ENCODE assay signal across 1 cellular context in the genomic region with DNA sequence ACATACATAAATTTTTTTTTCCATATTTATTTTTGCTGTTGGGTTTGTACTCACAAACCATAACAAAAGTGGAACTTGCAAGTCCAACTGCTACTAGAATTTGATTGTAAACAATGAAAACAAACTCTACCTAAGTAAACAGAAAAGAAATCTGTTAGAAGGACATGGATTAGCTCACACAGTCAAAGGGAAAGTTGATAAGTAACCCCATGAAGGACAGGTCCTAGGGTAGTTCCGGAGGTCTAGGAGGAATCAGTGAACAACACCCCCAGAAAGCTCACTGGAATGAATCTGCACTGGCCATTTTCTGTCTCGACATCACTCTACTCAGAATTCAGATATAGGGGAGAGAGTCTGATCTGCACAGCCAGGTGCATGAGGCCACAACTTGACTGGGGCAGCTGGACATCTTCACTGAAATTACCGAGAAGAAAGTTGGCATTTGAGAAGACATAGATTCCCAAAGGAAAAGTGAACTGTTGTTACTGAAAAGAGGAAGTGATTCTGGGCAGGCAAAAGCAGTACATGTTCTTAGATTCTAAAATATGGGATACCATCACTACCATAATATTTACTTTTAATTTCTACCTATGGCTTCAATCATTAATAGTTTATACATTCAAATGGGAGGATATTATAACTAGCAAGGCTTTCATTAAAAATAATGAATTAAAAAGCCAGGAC.
TF ChIP-seq lines count a peak whose summit lies in the region.

No MANE protein-coding gene starts in this region.

TF ChIP-seq in HepG2, 621 proteins besides CTCF, POLR2A, EP300 and RAD21 (continued from another document and continues in another):
- TF ChIP-seq, protein P1, sequence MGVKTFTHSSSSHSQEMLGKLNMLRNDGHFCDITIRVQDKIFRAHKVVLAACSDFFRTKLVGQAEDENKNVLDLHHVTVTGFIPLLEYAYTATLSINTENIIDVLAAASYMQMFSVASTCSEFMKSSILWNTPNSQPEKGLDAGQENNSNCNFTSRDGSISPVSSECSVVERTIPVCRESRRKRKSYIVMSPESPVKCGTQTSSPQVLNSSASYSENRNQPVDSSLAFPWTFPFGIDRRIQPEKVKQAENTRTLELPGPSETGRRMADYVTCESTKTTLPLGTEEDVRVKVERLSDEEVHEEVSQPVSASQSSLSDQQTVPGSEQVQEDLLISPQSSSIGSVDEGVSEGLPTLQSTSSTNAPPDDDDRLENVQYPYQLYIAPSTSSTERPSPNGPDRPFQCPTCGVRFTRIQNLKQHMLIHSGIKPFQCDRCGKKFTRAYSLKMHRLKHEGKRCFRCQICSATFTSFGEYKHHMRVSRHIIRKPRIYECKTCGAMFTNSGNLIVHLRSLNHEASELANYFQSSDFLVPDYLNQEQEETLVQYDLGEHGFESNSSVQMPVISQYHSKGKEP (CRISPR knock-in tag; IDR thresholded peaks at IDR 0.05), result no peak
- TF ChIP-seq ZNF446 (CRISPR knock-in tag; IDR thresholded peaks at IDR 0.05) (no peak), ZFP36L2 (CRISPR knock-in tag; IDR thresholded peaks at IDR 0.05) (no peak), FOXK1 (CRISPR knock-in tag; IDR thresholded peaks at IDR 0.05; ENCODE audit: borderline replicate concordance, low read depth) (0 out of 2 replicates have a peak, but pooled peaks have one; percentile 31), SOX13 (IDR thresholded peaks at IDR 0.05) (no peak), SOX13 (CRISPR knock-in tag; conservative IDR thresholded peaks at IDR 0.05 in 1 of 2, IDR thresholded peaks at IDR 0.05 in 1 of 2) (peak in 1 of 2 experiments; percentile 78; a peak in 2 of 4 replicates), MED8 (CRISPR knock-in tag; IDR thresholded peaks at IDR 0.05; ENCODE audit: insufficient replicate concordance) (no peak), NFYC (CRISPR knock-in tag; IDR thresholded peaks at IDR 0.05) (no peak), MAZ (IDR thresholded peaks at IDR 0.05; ENCODE audit: borderline replicate concordance, low read depth, low read length) (no peak), MAZ (CRISPR knock-in tag; IDR thresholded peaks at IDR 0.05; ENCODE audit: low read depth) (no peak), GTF2F1 (IDR thresholded peaks at IDR 0.05; ENCODE audit: low read length) (no peak), SP1 (IDR thresholded peaks at IDR 0.05) (no peak), SP1 (CRISPR knock-in tag; IDR thresholded peaks at IDR 0.05) (no peak), ZNF382 (CRISPR knock-in tag; IDR thresholded peaks at IDR 0.05; ENCODE audit: borderline replicate concordance) (no peak), ZBTB7B (CRISPR knock-in tag; IDR thresholded peaks at IDR 0.05) (0 out of 2 replicates have a peak, but pooled peaks have one; percentile 40), ZNF672 (CRISPR knock-in tag; IDR thresholded peaks at IDR 0.05) (no peak), FOSL1 (CRISPR knock-in tag; IDR thresholded peaks at IDR 0.05; ENCODE audit: borderline replicate concordance) (no peak), GFI1 (CRISPR knock-in tag; IDR thresholded peaks at IDR 0.05; ENCODE audit: borderline replicate concordance) (peak; percentile 61; the same call in 1 of the 2 replicates), PHF5A (CRISPR knock-in tag; IDR thresholded peaks at IDR 0.05; ENCODE audit: low read depth, unreplicated experiment) (no peak), SP4 (CRISPR knock-in tag; IDR thresholded peaks at IDR 0.05) (no peak), KDM2A (CRISPR knock-in tag; IDR thresholded peaks at IDR 0.05; ENCODE audit: borderline replicate concordance, low read depth) (no peak), YEATS2 (CRISPR knock-in tag; IDR thresholded peaks at IDR 0.05; ENCODE audit: borderline replicate concordance) (no peak), ZNF484 (CRISPR knock-in tag; IDR thresholded peaks at IDR 0.05; ENCODE audit: borderline replicate concordance, low read depth) (no peak), KDM1A (CRISPR knock-in tag; IDR thresholded peaks at IDR 0.05) (no peak), ZNF292 (CRISPR knock-in tag; IDR thresholded peaks at IDR 0.05; ENCODE audit: borderline replicate concordance, low read depth) (no peak), MLLT10 (CRISPR knock-in tag; IDR thresholded peaks at IDR 0.05) (no peak)
- TF ChIP-seq, protein P2, sequence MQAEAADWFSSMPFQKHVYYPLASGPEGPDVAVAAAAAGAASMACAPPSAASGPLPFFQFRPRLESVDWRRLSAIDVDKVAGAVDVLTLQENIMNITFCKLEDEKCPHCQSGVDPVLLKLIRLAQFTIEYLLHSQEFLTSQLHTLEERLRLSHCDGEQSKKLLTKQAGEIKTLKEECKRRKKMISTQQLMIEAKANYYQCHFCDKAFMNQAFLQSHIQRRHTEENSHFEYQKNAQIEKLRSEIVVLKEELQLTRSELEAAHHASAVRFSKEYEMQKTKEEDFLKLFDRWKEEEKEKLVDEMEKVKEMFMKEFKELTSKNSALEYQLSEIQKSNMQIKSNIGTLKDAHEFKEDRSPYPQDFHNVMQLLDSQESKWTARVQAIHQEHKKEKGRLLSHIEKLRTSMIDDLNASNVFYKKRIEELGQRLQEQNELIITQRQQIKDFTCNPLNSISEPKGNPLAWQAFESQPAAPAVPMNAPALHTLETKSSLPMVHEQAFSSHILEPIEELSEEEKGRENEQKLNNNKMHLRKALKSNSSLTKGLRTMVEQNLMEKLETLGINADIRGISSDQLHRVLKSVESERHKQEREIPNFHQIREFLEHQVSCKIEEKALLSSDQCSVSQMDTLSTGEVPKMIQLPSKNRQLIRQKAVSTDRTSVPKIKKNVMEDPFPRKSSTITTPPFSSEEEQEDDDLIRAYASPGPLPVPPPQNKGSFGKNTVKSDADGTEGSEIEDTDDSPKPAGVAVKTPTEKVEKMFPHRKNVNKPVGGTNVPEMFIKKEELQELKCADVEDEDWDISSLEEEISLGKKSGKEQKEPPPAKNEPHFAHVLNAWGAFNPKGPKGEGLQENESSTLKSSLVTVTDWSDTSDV (CRISPR knock-in tag; IDR thresholded peaks at IDR 0.05), result no peak
- TF ChIP-seq, protein P3, sequence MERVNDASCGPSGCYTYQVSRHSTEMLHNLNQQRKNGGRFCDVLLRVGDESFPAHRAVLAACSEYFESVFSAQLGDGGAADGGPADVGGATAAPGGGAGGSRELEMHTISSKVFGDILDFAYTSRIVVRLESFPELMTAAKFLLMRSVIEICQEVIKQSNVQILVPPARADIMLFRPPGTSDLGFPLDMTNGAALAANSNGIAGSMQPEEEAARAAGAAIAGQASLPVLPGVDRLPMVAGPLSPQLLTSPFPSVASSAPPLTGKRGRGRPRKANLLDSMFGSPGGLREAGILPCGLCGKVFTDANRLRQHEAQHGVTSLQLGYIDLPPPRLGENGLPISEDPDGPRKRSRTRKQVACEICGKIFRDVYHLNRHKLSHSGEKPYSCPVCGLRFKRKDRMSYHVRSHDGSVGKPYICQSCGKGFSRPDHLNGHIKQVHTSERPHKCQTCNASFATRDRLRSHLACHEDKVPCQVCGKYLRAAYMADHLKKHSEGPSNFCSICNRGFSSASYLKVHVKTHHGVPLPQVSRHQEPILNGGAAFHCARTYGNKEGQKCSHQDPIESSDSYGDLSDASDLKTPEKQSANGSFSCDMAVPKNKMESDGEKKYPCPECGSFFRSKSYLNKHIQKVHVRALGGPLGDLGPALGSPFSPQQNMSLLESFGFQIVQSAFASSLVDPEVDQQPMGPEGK (CRISPR knock-in tag; IDR thresholded peaks at IDR 0.05), result no peak
- TF ChIP-seq, protein P4, sequence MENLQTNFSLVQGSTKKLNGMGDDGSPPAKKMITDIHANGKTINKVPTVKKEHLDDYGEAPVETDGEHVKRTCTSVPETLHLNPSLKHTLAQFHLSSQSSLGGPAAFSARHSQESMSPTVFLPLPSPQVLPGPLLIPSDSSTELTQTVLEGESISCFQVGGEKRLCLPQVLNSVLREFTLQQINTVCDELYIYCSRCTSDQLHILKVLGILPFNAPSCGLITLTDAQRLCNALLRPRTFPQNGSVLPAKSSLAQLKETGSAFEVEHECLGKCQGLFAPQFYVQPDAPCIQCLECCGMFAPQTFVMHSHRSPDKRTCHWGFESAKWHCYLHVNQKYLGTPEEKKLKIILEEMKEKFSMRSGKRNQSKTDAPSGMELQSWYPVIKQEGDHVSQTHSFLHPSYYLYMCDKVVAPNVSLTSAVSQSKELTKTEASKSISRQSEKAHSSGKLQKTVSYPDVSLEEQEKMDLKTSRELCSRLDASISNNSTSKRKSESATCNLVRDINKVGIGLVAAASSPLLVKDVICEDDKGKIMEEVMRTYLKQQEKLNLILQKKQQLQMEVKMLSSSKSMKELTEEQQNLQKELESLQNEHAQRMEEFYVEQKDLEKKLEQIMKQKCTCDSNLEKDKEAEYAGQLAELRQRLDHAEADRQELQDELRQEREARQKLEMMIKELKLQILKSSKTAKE (CRISPR knock-in tag; IDR thresholded peaks at IDR 0.05; ENCODE audit: borderline replicate concordance), result no peak
- TF ChIP-seq, protein P5, sequence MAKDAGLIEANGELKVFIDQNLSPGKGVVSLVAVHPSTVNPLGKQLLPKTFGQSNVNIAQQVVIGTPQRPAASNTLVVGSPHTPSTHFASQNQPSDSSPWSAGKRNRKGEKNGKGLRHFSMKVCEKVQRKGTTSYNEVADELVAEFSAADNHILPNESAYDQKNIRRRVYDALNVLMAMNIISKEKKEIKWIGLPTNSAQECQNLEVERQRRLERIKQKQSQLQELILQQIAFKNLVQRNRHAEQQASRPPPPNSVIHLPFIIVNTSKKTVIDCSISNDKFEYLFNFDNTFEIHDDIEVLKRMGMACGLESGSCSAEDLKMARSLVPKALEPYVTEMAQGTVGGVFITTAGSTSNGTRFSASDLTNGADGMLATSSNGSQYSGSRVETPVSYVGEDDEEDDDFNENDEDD (CRISPR knock-in tag; IDR thresholded peaks at IDR 0.05; ENCODE audit: borderline replicate concordance), result no peak; the same call in 1 of the 2 replicates
- TF ChIP-seq, protein P6, sequence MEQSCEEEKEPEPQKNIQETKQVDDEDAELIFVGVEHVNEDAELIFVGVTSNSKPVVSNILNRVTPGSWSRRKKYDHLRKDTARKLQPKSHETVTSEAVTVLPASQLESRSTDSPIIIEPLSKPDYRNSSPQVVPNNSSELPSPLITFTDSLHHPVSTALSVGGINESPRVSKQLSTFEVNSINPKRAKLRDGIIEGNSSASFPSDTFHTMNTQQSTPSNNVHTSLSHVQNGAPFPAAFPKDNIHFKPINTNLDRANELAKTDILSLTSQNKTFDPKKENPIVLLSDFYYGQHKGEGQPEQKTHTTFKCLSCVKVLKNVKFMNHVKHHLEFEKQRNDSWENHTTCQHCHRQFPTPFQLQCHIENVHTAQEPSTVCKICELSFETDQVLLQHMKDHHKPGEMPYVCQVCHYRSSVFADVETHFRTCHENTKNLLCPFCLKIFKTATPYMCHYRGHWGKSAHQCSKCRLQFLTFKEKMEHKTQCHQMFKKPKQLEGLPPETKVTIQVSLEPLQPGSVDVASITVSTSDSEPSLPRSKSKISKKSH (CRISPR knock-in tag; IDR thresholded peaks at IDR 0.05; ENCODE audit: borderline replicate concordance), result no peak
- TF ChIP-seq, protein P7, sequence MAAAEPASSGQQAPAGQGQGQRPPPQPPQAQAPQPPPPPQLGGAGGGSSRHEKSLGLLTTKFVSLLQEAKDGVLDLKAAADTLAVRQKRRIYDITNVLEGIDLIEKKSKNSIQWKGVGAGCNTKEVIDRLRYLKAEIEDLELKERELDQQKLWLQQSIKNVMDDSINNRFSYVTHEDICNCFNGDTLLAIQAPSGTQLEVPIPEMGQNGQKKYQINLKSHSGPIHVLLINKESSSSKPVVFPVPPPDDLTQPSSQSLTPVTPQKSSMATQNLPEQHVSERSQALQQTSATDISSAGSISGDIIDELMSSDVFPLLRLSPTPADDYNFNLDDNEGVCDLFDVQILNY (CRISPR knock-in tag; conservative IDR thresholded peaks at IDR 0.05), result no peak
- TF ChIP-seq, protein P8, sequence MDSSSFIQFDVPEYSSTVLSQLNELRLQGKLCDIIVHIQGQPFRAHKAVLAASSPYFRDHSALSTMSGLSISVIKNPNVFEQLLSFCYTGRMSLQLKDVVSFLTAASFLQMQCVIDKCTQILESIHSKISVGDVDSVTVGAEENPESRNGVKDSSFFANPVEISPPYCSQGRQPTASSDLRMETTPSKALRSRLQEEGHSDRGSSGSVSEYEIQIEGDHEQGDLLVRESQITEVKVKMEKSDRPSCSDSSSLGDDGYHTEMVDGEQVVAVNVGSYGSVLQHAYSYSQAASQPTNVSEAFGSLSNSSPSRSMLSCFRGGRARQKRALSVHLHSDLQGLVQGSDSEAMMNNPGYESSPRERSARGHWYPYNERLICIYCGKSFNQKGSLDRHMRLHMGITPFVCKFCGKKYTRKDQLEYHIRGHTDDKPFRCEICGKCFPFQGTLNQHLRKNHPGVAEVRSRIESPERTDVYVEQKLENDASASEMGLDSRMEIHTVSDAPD (CRISPR knock-in tag; IDR thresholded peaks at IDR 0.05), result no peak
- TF ChIP-seq, protein P9, sequence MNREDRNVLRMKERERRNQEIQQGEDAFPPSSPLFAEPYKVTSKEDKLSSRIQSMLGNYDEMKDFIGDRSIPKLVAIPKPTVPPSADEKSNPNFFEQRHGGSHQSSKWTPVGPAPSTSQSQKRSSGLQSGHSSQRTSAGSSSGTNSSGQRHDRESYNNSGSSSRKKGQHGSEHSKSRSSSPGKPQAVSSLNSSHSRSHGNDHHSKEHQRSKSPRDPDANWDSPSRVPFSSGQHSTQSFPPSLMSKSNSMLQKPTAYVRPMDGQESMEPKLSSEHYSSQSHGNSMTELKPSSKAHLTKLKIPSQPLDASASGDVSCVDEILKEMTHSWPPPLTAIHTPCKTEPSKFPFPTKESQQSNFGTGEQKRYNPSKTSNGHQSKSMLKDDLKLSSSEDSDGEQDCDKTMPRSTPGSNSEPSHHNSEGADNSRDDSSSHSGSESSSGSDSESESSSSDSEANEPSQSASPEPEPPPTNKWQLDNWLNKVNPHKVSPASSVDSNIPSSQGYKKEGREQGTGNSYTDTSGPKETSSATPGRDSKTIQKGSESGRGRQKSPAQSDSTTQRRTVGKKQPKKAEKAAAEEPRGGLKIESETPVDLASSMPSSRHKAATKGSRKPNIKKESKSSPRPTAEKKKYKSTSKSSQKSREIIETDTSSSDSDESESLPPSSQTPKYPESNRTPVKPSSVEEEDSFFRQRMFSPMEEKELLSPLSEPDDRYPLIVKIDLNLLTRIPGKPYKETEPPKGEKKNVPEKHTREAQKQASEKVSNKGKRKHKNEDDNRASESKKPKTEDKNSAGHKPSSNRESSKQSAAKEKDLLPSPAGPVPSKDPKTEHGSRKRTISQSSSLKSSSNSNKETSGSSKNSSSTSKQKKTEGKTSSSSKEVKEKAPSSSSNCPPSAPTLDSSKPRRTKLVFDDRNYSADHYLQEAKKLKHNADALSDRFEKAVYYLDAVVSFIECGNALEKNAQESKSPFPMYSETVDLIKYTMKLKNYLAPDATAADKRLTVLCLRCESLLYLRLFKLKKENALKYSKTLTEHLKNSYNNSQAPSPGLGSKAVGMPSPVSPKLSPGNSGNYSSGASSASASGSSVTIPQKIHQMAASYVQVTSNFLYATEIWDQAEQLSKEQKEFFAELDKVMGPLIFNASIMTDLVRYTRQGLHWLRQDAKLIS (CRISPR knock-in tag; IDR thresholded peaks at IDR 0.05), result no peak
- TF ChIP-seq, protein P10, sequence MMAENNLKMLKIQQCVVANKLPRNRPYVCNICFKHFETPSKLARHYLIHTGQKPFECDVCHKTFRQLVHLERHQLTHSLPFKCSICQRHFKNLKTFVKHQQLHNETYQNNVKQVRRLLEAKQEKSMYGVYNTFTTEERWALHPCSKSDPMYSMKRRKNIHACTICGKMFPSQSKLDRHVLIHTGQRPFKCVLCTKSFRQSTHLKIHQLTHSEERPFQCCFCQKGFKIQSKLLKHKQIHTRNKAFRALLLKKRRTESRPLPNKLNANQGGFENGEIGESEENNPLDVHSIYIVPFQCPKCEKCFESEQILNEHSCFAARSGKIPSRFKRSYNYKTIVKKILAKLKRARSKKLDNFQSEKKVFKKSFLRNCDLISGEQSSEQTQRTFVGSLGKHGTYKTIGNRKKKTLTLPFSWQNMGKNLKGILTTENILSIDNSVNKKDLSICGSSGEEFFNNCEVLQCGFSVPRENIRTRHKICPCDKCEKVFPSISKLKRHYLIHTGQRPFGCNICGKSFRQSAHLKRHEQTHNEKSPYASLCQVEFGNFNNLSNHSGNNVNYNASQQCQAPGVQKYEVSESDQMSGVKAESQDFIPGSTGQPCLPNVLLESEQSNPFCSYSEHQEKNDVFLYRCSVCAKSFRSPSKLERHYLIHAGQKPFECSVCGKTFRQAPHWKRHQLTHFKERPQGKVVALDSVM (CRISPR knock-in tag; IDR thresholded peaks at IDR 0.05), result no peak
